15 cellular contexts compared by ENCODE assay signal in the genomic region with DNA sequence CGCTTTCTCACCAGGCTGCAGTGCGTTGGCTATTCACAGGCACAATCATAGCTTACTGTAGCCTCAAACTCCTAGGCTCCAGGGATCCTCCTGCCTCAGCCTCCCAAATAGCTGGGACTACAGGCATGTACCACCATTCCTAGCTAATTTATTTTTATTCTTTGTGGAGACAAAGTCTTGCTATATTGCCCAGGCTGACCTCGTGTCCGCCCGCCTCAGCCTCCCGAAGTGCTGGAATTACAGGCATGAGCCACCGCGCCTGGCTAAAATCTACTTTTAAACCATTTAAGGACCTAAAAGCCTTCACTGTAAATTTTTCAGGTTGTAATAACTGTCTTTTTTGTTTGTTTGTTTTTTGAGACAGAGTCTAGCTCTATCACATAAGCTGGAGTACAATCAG. TPM values are rescaled to one million over a fixed set of nuclear protein-coding genes. Genes with fewer than 3 reads are reported as not detected.
DNase-seq lines count a peak whose midpoint lies in the region; ATAC-seq and TF ChIP-seq lines count a peak whose summit lies in the region.
"Had no signal": no experiment of that assay in that cellular context is flagged by ENCODE, and none has a peak within 500 bp of the region (broad histone marks: within the 10 kb centered on the region; RNA-seq: fewer than 3 reads in every experiment).

No MANE protein-coding gene starts in this region.

- H3K27me3 ChIP-seq in adrenal gland (no peaks in the 10 kb centered on the region), tibial artery (no peaks in the 10 kb centered on the region)

- 70 to 96% (median 81%) methylated on average over 8 of the region's 8 CpGs for WGBS in adrenal gland, 4 donors

- no peak for TF ChIP-seq POLR2A in adrenal gland (IDR thresholded peaks at IDR 0.05)

- DNase-seq in activated CD8-positive, alpha-beta memory T cell treated with anti-CD3 and anti-CD28 coated beads, Interleukin-2, amount 50 U/mL, for 48 hours = peak; percentile 12
- no peak for DNase-seq in activated CD8-positive, alpha-beta memory T cell treated with anti-CD3 and anti-CD28 coated beads, Interleukin-2, amount 50 U/mL, for 4 hours
- DNase-seq in adrenal gland (peak in 3 of 7 donors; percentile 8 to 52 (median 20)), mesenteric fat pad (ENCODE audit: low spot score) (peak; percentile 4), tibial artery (peak in 1 of 2 donors; percentile 41), NCI-H226 (no peak)
- DNase-seq: caudate nucleus; NCI-H2029; retina; SHP77 treated with DMSO at 0.1 percent for 48 hours; stimulated activated CD4-positive, alpha-beta T cell treated with anti-CD3 and anti-CD28 coated beads, Interleukin-2, amount 100 ng/mL, for 24 hours had no signal

- H3K9me3 ChIP-seq in adrenal gland (replicated peaks in 1 of 3) = no peaks in the 10 kb centered on the region
- H3K9me3 ChIP-seq in tibial artery = no peaks in the 10 kb centered on the region

- H3K4me1 ChIP-seq in adrenal gland (replicated peaks in 1 of 2) = peaks cover 43 to 73% of the 10 kb centered on the region in 2 donors
- peaks cover 0 to 64% (median 17%) of the 10 kb centered on the region in 4 donors for H3K4me1 ChIP-seq in tibial artery

- intact Hi-C loops in adrenal gland (cut with DNase I) = no loop called here
- intact Hi-C loops in tibial artery (cut with DNase I; ENCODE audit: low total_unique reads) = no loop called here

- TF ChIP-seq CTCF in adrenal gland (IDR thresholded peaks at IDR 0.05) (no peak), tibial artery (IDR thresholded peaks at IDR 0.05) (no peak)

- H3K36me3 ChIP-seq in adrenal gland (replicated peaks in 1 of 2) (peaks cover 0 to 33% of the 10 kb centered on the region in 2 donors), tibial artery (peaks cover 38 to 68% (median 64%) of the 10 kb centered on the region in 3 donors)

- ATAC-seq in GM21526 (IDR thresholded peaks at IDR 0.05; ENCODE audit: low FRiP score, unreplicated experiment) = no peak
- ATAC-seq in GM18909 (IDR thresholded peaks at IDR 0.05; ENCODE audit: poor library complexity, unreplicated experiment) = no peak
- ATAC-seq: activated CD4-positive, CD25-positive, alpha-beta regulatory T cell treated with anti-CD3 and anti-CD28 coated beads, Interleukin-2, amount 50 U/mL, for 24 hours; HCT116 had no signal

- peak overlapping the region in 1 of 4 donors; percentile 12 for H3K4me3 ChIP-seq in adrenal gland
- H3K4me3 ChIP-seq in tibial artery = no peak overlapping the region

- peak overlapping the region in 3 of 5 donors; percentile 37 to 77 (median 72) for H3K27ac ChIP-seq in adrenal gland
- H3K27ac ChIP-seq in tibial artery = peak overlapping the region; percentile 78

RNA-seq across cellular contexts. Expression of a gene that starts 15.2 kb away (rescaled TPM):
- total RNA-seq in adrenal gland (100 to 1,000 TPM in 6 of 8 donors, 10 to 100 TPM in 2; 75.7 to 232 (median 135) TPM), mesenteric fat pad (280 TPM)
- 10 to 100 TPM; 53.7 to 70.5 (median 64.9) TPM for polyA plus RNA-seq in adrenal gland

Comparison
In these comparisons a context has a peak if more than half of its experiments do, and no peak if none do; other contexts are left out.
1. DNase-seq: peak in activated CD8-positive, alpha-beta memory T cell treated with anti-CD3 and anti-CD28 coated beads, Interleukin-2, amount 50 U/mL, for 48 hours (single experiment) and mesenteric fat pad (single experiment); none in activated CD8-positive, alpha-beta memory T cell treated with anti-CD3 and anti-CD28 coated beads, Interleukin-2, amount 50 U/mL, for 4 hours (single experiment) and NCI-H226 (single experiment).